Comparison of ENCODE assay signal across 1 cellular context in genomic region chr4:19700951-19701350, GRCh38.
TF ChIP-seq lines count a peak whose summit lies in the region.

No MANE protein-coding gene starts in this region.

TF ChIP-seq in IMR-90, 13 proteins besides CTCF, POLR2A, EP300 and RAD21:
- TF ChIP-seq CHD1 (IDR thresholded peaks at IDR 0.05; ENCODE audit: low read depth, low read length), result no peak
- no peak for TF ChIP-seq NFE2L2 (IDR thresholded peaks at IDR 0.05; ENCODE audit: low read depth, low read length)
